12 cellular contexts compared by ENCODE assay signal in the genomic region with DNA sequence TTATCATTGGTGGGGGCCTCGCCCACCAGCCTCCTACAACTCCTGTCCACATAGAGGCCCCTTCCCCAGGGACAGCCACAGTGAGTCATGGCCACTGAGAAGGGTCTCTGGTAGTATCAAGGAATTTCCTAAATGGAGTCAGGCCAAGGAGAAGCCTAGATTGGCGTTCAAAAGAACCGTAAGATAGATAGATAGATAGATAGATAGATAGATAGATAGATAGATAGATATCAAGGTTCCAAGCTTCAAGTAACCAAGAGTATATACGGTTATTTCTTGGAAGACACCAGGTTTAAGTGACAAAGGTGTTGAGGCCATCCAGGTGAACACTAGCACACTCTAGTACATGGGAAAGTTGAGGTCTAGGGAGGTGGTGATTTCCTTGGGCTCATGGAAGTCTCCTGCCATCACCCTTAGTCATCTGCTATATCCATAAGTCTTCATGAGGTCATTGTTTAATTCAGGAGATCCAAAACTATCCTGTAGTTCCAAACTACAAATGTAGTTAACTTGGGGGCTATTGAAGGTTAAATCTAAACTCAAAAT.
DNase-seq lines count a peak whose midpoint lies in the region; ATAC-seq, FAIRE-seq and TF ChIP-seq lines count a peak whose summit lies in the region.
"Had no signal": no experiment of that assay in that cellular context is flagged by ENCODE, and none has a peak within 500 bp of the region (broad histone marks: within the 10 kb centered on the region; RNA-seq: fewer than 3 reads in every experiment).

No MANE protein-coding gene starts in this region.

- H3K9me3 ChIP-seq in kidney (ENCODE audit: control insufficient read depth in 1 of 2, low read length in 2 of 2) = no peaks in the 10 kb centered on the region

- H3K36me3 Mint-ChIP-seq in Calu3 (ENCODE audit: insufficient read depth, unreplicated experiment) (no peaks in the 10 kb centered on the region), MCF 10A (ENCODE audit: insufficient read depth, unreplicated experiment) (no peaks in the 10 kb centered on the region)

- CTCF ChIA-PET in Calu3 (lab: Charles Lee) (interaction anchor here (0.8 to 1.5 kb wide), 5 partner anchors 11 to 123 kb away, joined by 3 to 5 read pairs (median 3); no protein-coding TSS in a partner anchor), MCF 10A (lab: Yijun Ruan, JAX) (interaction anchor here (0.6 to 3.6 kb wide), 9 partner anchors 10 to 87 kb away, joined by 3 to 25 read pairs (median 4); no protein-coding TSS in a partner anchor)

- no peak for FAIRE-seq in kidney (lab: Jason Lieb, UNC)

- DNase-seq in Calu3 = no peak
- no peak for DNase-seq in MCF 10A (ENCODE audit: unreplicated experiment)
- no peak for DNase-seq in kidney
- no peak for DNase-seq in NCI-H2081 (lab: John Stamatoyannopoulos, UW)
- no peak for DNase-seq in stimulated activated CD4-positive, alpha-beta T cell treated with anti-CD3 and anti-CD28 coated beads, Interleukin-4, amount 100 ng/mL, for 24 hours
- DNase-seq: NCI-H446 treated with DMSO at 0.1 percent for 48 hours; stimulated activated naive CD4-positive, alpha-beta T cell had no signal

- peak overlapping the region; percentile 67 for H3K27ac Mint-ChIP-seq in Calu3 (ENCODE audit: unreplicated experiment)
- H3K27ac Mint-ChIP-seq in MCF 10A (ENCODE audit: low read depth, unreplicated experiment) = peak overlapping the region; percentile 91
- H3K27ac Mint-ChIP-seq: activated naive CD8-positive, alpha-beta T cell; B cell had no signal

- intact Hi-C loops in Calu3 (cut with micrococcal nuclease; ENCODE audit: unreplicated experiment) = no loop called here
- intact Hi-C loops in MCF 10A (cut with micrococcal nuclease) = no loop called here
- intact Hi-C loops in kidney (cut with DNase I) = no loop called here

- H3K27me3 ChIP-seq in rectal smooth muscle tissue (ENCODE audit: control insufficient read depth, insufficient read depth, low read length) = no peaks in the 10 kb centered on the region

- H3K27ac ChIP-seq in kidney (ENCODE audit: low read depth in 2 of 2, low read length in 2 of 2) (peak overlapping the region; percentile 45 to 81), rectal smooth muscle tissue (ENCODE audit: low read depth, low read length) (peak overlapping the region; percentile 82)

- peaks cover 70% of the 10 kb centered on the region for H3K4me1 Mint-ChIP-seq in Calu3 (ENCODE audit: low read depth, unreplicated experiment)
- peaks cover 75% of the 10 kb centered on the region for H3K4me1 Mint-ChIP-seq in MCF 10A (ENCODE audit: insufficient read depth, unreplicated experiment)

- POLR2A ChIA-PET in MCF 10A (lab: Yijun Ruan, JAX) = interaction anchor here (0.6 to 9.3 kb wide), 7 partner anchors 11 to 83 kb away, joined by 3 to 146 read pairs (median 3); no protein-coding TSS in a partner anchor

- H3K4me3 Mint-ChIP-seq in Calu3 (ENCODE audit: low read depth, unreplicated experiment) (no peak overlapping the region), MCF 10A (ENCODE audit: unreplicated experiment) (peak overlapping the region; percentile 20)
- H3K4me3 Mint-ChIP-seq: activated naive CD8-positive, alpha-beta T cell; B cell had no signal

- BruUV-seq in Calu3 (replicated peaks; lab: Mats Ljungman, UMichigan) (no TSS peak), MCF 10A (replicated peaks; lab: Mats Ljungman, UMichigan) (TSS peak; percentile 82)

- ATAC-seq in HG02610 (IDR thresholded peaks at IDR 0.05; ENCODE audit: unreplicated experiment) (no peak), GM18861 (IDR thresholded peaks at IDR 0.05; ENCODE audit: unreplicated experiment) (no peak)

- H3K36me3 ChIP-seq in kidney (ENCODE audit: control insufficient read depth in 1 of 2, insufficient read depth in 2 of 2, low read length in 2 of 2) (no peaks in the 10 kb centered on the region), rectal smooth muscle tissue (ENCODE audit: control insufficient read depth, insufficient read depth, low read length) (peaks cover 8% of the 10 kb centered on the region)

- TF ChIP-seq CTCF in Calu3 (IDR thresholded peaks at IDR 0.05; ENCODE audit: unreplicated experiment) (no peak), MCF 10A (IDR thresholded peaks at IDR 0.05; ENCODE audit: unreplicated experiment) (no peak), kidney (IDR thresholded peaks at IDR 0.05; ENCODE audit: borderline replicate concordance, extremely low read depth, insufficient read depth) (no peak)

- H3K9me3 Mint-ChIP-seq in Calu3 (ENCODE audit: low read depth, unreplicated experiment) (no peaks in the 10 kb centered on the region), MCF 10A (ENCODE audit: unreplicated experiment) (no peaks in the 10 kb centered on the region)

- peaks cover 16 to 22% of the 10 kb centered on the region in 2 donors for H3K4me1 ChIP-seq in kidney (ENCODE audit: control insufficient read depth in 1 of 2, insufficient read depth in 1 of 2, low read depth in 1 of 2, low read length in 2 of 2)
- peaks cover 48% of the 10 kb centered on the region for H3K4me1 ChIP-seq in rectal smooth muscle tissue (ENCODE audit: control insufficient read depth, insufficient read depth, low read length)

- H3K27me3 Mint-ChIP-seq in Calu3 (ENCODE audit: unreplicated experiment) (no peaks in the 10 kb centered on the region), MCF 10A (ENCODE audit: insufficient read depth, unreplicated experiment) (no peaks in the 10 kb centered on the region)
- H3K27me3 Mint-ChIP-seq: activated naive CD8-positive, alpha-beta T cell; B cell had no signal

- no peak overlapping the region for H3K4me3 ChIP-seq in kidney (ENCODE audit: low read length in 2 of 2)
- no peak overlapping the region for H3K4me3 ChIP-seq in rectal smooth muscle tissue (ENCODE audit: low read length)

- H3K9ac ChIP-seq in kidney (ENCODE audit: low read length in 2 of 2) = no peak overlapping the region
- no peak overlapping the region for H3K9ac ChIP-seq in rectal smooth muscle tissue (ENCODE audit: low read length)
